2 cellular contexts compared by ENCODE assay signal in the genomic region with DNA sequence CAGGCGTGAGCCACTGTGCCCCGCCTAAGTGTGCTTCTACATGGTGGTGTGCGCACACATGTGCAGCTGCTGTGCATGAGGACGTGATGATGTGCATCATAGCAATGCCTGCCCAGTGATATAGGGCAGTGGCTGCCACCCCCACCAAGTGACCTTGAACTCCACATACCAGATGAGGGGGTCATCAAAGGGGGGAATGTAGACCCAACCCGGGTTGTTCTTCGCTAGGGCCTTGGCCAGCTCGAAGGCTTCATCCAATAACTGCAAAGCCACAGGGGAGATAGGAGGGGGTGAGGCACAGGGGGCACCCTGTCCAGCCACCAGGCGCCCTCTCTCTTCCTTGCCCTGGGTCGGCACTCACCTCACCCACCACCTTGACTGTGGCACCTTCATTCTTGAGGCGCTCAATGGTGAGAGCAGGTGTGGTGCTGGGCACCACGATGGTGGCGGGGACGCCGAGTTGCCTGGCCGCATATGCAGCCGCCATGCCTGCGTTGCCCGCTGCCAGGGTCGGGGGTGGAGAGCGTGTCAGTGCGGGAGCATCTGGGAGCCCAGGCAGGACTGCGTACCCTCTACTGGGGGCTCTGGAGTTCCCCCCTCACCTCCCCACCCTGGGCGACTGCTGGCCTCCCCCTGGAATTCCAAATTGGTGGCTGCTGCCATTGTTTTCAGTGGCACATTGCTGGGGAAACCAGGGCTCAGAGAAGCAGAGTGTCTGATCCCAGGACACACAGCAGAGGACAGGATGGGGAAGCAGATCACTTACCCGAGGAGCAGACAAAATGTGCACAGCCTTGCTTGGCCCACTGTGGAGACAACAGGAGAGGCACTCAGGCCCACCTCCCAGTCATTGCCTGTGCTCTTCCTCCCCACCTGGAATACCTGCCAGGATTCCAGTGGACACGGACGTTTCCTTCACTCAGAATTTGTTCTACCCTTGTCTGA.
TF ChIP-seq lines count a peak whose summit lies in the region.

No MANE protein-coding gene starts in this region.

TF ChIP-seq in A549, 52 proteins besides CTCF, POLR2A, EP300 and RAD21:
- TF ChIP-seq KDM5A (IDR thresholded peaks at IDR 0.05) (no peak), ZFP36 (IDR thresholded peaks at IDR 0.05; ENCODE audit: borderline replicate concordance, partially characterized antibody) (peak; percentile 22)

TF ChIP-seq in HepG2, 621 proteins besides CTCF, POLR2A, EP300 and RAD21:
- TF ChIP-seq ZNF768 (CRISPR knock-in tag; IDR thresholded peaks at IDR 0.05) (peak; percentile 87), ZNF598 (CRISPR knock-in tag; IDR thresholded peaks at IDR 0.05; ENCODE audit: borderline replicate concordance) (no peak)
